ENCODE assay signal across 8 cellular contexts in the genomic region with DNA sequence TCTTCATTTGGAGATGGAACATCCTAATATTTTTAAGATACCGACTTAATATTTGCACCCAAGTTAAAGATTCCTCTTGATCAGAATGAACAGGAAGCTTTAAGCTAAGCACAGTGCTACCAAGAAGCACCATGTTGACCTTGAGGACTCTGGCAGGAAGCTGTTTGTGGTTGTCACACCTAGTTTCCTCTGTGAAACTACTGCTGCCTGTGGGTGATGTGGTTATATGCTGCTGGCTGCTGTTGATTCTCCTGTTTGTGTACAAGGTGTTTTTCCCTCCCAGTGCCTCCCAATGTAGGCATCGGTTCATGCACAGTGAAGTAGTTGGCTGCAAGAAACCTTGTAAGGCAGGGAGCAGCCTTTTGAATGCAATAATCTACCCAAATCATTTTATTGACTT.
DNase-seq lines count a peak whose midpoint lies in the region; ATAC-seq and TF ChIP-seq lines count a peak whose summit lies in the region.

No MANE protein-coding gene starts in this region.

- ATAC-seq in GM21825 (IDR thresholded peaks at IDR 0.05; ENCODE audit: unreplicated experiment), result peak; percentile 100

- TF ChIP-seq CTCF in GM12865 (IDR thresholded peaks at IDR 0.05; ENCODE audit: insufficient read depth, low read depth, low read length, missing control alignments), result no peak

- peak; percentile 95 for DNase-seq in GM12865 (ENCODE audit: low read depth)
- peak; percentile 67 for DNase-seq in NK-92 treated with Interleukin-12 subunit alpha and Interleukin-12 subunit beta, amount 100 ng/mL, for 24 hours (lab: John Stamatoyannopoulos, UW)
- peak; percentile 65 for DNase-seq in activated naive CD4-positive, alpha-beta T cell treated with Interleukin-2 at 50 U/mL for 16 hours
- DNase-seq in stimulated activated CD8-positive, alpha-beta memory T cell treated with anti-CD3 and anti-CD28 coated beads, Interleukin-15, amount 100 ng/mL, for 24 hours (ENCODE audit: low read depth), result peak; percentile 20
- DNase-seq in NCI-H748 (lab: John Stamatoyannopoulos, UW; ENCODE audit: unreplicated experiment), result no peak
- DNase-seq in C1 segment of cervical spinal cord (lab: John Stamatoyannopoulos, UW), result no peak
- no peak for DNase-seq in NCI-H446 (lab: John Stamatoyannopoulos, UW)

- no peak overlapping the region for H3K4me3 ChIP-seq in GM12865 (ENCODE audit: low read depth, low read length)

Comparison
In these comparisons a context has a peak if more than half of its experiments do, and no peak if none do; other contexts are left out.
1. DNase-seq: peak in GM12865 (single experiment), NK-92 treated with Interleukin-12 subunit alpha and Interleukin-12 subunit beta, amount 100 ng/mL, for 24 hours (single experiment), activated naive CD4-positive, alpha-beta T cell treated with Interleukin-2 at 50 U/mL for 16 hours (single experiment) and stimulated activated CD8-positive, alpha-beta memory T cell treated with anti-CD3 and anti-CD28 coated beads, Interleukin-15, amount 100 ng/mL, for 24 hours (single experiment); none in NCI-H748 (single experiment), C1 segment of cervical spinal cord (0 of 14) and NCI-H446 (0 of 2).